22 cellular contexts compared by ENCODE assay signal in genomic region chr3:72247645-72248388, GRCh38.
A peak's percentile ranks its signal among the peaks of the same experiment; 100 is the strongest.
DNase-seq lines count a peak whose midpoint lies in the region; TF ChIP-seq lines count a peak whose summit lies in the region.
"Had no signal": no experiment of that assay in that cellular context is flagged by ENCODE, and none has a peak within 500 bp of the region (broad histone marks: within the 10 kb centered on the region; RNA-seq: fewer than 3 reads in every experiment).

No MANE protein-coding gene starts in this region.

- no peak for TF ChIP-seq CTCF in brain (conservative IDR thresholded peaks at IDR 0.05)

- peaks cover 0 to 68% (median 4%) of the 10 kb centered on the region in 5 experiments for H3K9me3 Mint-ChIP-seq in brain
- no peaks in the 10 kb centered on the region for H3K9me3 Mint-ChIP-seq in activated CD4-positive, alpha-beta T cell treated with anti-CD3 and anti-CD28 coated beads, Interleukin-2, amount 10 ng/mL, durations not matched to agents 7 days and 5 days

- H3K27ac Mint-ChIP-seq in brain: peak overlapping the region in 4 of 5 experiments; percentile 11 to 94 (median 62)
- no peak overlapping the region for H3K27ac Mint-ChIP-seq in activated CD4-positive, alpha-beta T cell treated with anti-CD3 and anti-CD28 coated beads, Interleukin-2, amount 10 ng/mL, durations not matched to agents 7 days and 5 days

- peaks cover 9% of the 10 kb centered on the region for H3K27me3 Mint-ChIP-seq in brain
- no peaks in the 10 kb centered on the region for H3K27me3 Mint-ChIP-seq in activated CD4-positive, alpha-beta T cell treated with anti-CD3 and anti-CD28 coated beads, Interleukin-2, amount 10 ng/mL, durations not matched to agents 7 days and 5 days

- POLR2A ChIA-PET in activated CD4-positive, alpha-beta T cell treated with anti-CD3 and anti-CD28 coated beads, Interleukin-2, amount 10 ng/mL, durations not matched to agents 7 days and 5 days (lab: Charles Lee): no interaction called here

- peaks cover 47% of the 10 kb centered on the region for H3K4me1 Mint-ChIP-seq in brain
- no peaks in the 10 kb centered on the region for H3K4me1 Mint-ChIP-seq in activated CD4-positive, alpha-beta T cell treated with anti-CD3 and anti-CD28 coated beads, Interleukin-2, amount 10 ng/mL, durations not matched to agents 7 days and 5 days

- peak overlapping the region in 1 of 5 experiments; percentile 47 for H3K4me3 Mint-ChIP-seq in brain
- H3K4me3 Mint-ChIP-seq in activated CD4-positive, alpha-beta T cell treated with anti-CD3 and anti-CD28 coated beads, Interleukin-2, amount 10 ng/mL, durations not matched to agents 7 days and 5 days: no peak overlapping the region

- CTCF ChIA-PET in activated CD4-positive, alpha-beta T cell treated with anti-CD3 and anti-CD28 coated beads, Interleukin-2, amount 10 ng/mL, durations not matched to agents 7 days and 5 days (lab: Charles Lee): no interaction called here

- no peaks in the 10 kb centered on the region for H3K36me3 Mint-ChIP-seq in brain
- H3K36me3 Mint-ChIP-seq in activated CD4-positive, alpha-beta T cell treated with anti-CD3 and anti-CD28 coated beads, Interleukin-2, amount 10 ng/mL, durations not matched to agents 7 days and 5 days (ENCODE audit: low read depth): no peaks in the 10 kb centered on the region

- H3K27ac ChIP-seq in substantia nigra (ENCODE audit: low read depth, low read length, poor library complexity, severe bottlenecking): peak overlapping the region; percentile 91
- H3K27ac ChIP-seq: 22Rv1, lower lobe of right lung, PC-9 had no signal

- DNase-seq in NCI-H1105 treated with DMSO at 0.1 percent for 48 hours (lab: John Stamatoyannopoulos, UW) (peak; percentile 16), NCI-H1105 (lab: John Stamatoyannopoulos, UW) (no peak), myocyte (ENCODE audit: low read depth) (peak; percentile 82), substantia nigra (lab: John Stamatoyannopoulos, UW) (peak in 39 of 49 donors; percentile 8 to 77 (median 47)), NOMO-1 (lab: John Stamatoyannopoulos, UW; ENCODE audit: unreplicated experiment in 2 of 2) (no peak)
- no peak for DNase-seq in activated CD4-positive, alpha-beta T cell treated with anti-CD3 and anti-CD28 coated beads, Interleukin-2, amount 10 ng/mL, durations not matched to agents 7 days and 5 days
- no peak for DNase-seq in activated CD8-positive, alpha-beta memory T cell treated with anti-CD3 and anti-CD28 coated beads for 24 hours
- DNase-seq: activated CD4-positive, alpha-beta T cell treated with anti-CD3 and anti-CD28 coated beads for 1 hour; activated naive CD4-positive, alpha-beta T cell treated with anti-CD3 and anti-CD28 coated beads, Interleukin-2, amount 50 U/mL, for 16 hours; activated T-cell treated with anti-CD3 and anti-CD28 coated beads, Interleukin-2, amount 50 U/mL, for 48 hours; AML-193; effector CD4-positive, alpha-beta T cell; foreskin fibroblast; KBM-7; lower lobe of right lung; MV-4-11; NCI-H2029; NCI-H345; PC-9; sigmoid colon had no signal

Comparison
In these comparisons a context has a peak if more than half of its experiments do, and no peak if none do; other contexts are left out.
1. DNase-seq: peak in NCI-H1105 treated with DMSO at 0.1 percent for 48 hours (single experiment), myocyte (single experiment) and substantia nigra (39 of 49); none in NCI-H1105 (single experiment), activated CD4-positive, alpha-beta T cell treated with anti-CD3 and anti-CD28 coated beads, Interleukin-2, amount 10 ng/mL, durations not matched to agents 7 days and 5 days (single experiment), NOMO-1 (0 of 2) and activated CD8-positive, alpha-beta memory T cell treated with anti-CD3 and anti-CD28 coated beads for 24 hours (single experiment).